ENCODE assay signal across 26 cellular contexts in genomic region chr4:71828450-71828849, GRCh38. TPM values are rescaled to one million over a fixed set of nuclear protein-coding genes. Genes with fewer than 3 reads are reported as not detected.
"Had no signal": no experiment of that assay in that cellular context is flagged by ENCODE, and none has a peak within 500 bp of the region (broad histone marks: within the 10 kb centered on the region; RNA-seq: fewer than 3 reads in every experiment).

No MANE protein-coding gene starts in this region.

- H3K27ac ChIP-seq: dorsolateral prefrontal cortex, heart left ventricle, testis, tibial nerve had no signal

- H3K27me3 ChIP-seq: dorsolateral prefrontal cortex, heart left ventricle, testis, tibial nerve had no signal

- H3K36me3 ChIP-seq: heart left ventricle, tibial nerve had no signal

- H3K4me3 ChIP-seq: dorsolateral prefrontal cortex, heart left ventricle, mucosa of descending colon, testis, tibial nerve had no signal

- DNase-seq: cortex of kidney; dorsolateral prefrontal cortex; effector CD8-positive, alpha-beta T cell; foreskin melanocyte; heart left ventricle; hippocampal formation; kidney glomerular epithelial cell; mucosa of descending colon; naive thymus-derived CD8-positive, alpha-beta T cell; posterior cingulate gyrus; stimulated activated CD4-positive, alpha-beta T cell treated with anti-CD3 and anti-CD28 coated beads, Interleukin-2, amount 100 ng/mL, for 24 hours; stimulated activated CD4-positive, alpha-beta T cell treated with anti-CD3 and anti-CD28 coated beads, Interleukin-4, amount 100 ng/mL, for 4 hours; stimulated activated naive B cell treated with anti-CD40 and anti-IgM and Interleukin-4, amounts not matched to agents 10 μg/mL and 1 μg/mL and 100 μg/mL, for 72 hours; stimulated activated naive CD8-positive, alpha-beta T cell treated with anti-CD3 and anti-CD28 coated beads, Interleukin-15, amount 100 ng/mL, for 72 hours; testis had no signal

- ATAC-seq: heart left ventricle; mucosa of descending colon; naive thymus-derived CD8-positive, alpha-beta T cell; sciatic nerve; stimulated activated naive B cell treated with anti-CD40 and anti-IgM and Interleukin-4, amounts not matched to agents 10 μg/mL and 1 μg/mL and 100 μg/mL, for 72 hours; stimulated activated naive CD8-positive, alpha-beta T cell treated with anti-CD3 and anti-CD28 coated beads, Interleukin-15, amount 100 ng/mL, for 72 hours had no signal

- H3K4me1 ChIP-seq: heart left ventricle, testis, tibial nerve had no signal

- H3K9me3 ChIP-seq: heart left ventricle, mucosa of descending colon, testis, tibial nerve had no signal

RNA-seq across cellular contexts. Expression of gene GC, which starts 44.6 kb away (rescaled TPM):
- total RNA-seq: chondrocyte; dorsolateral prefrontal cortex; glomerular endothelial cell; lung microvascular endothelial cell; naive thymus-derived CD8-positive, alpha-beta T cell; osteocyte; pulmonary artery endothelial cell; sciatic nerve; skeletal muscle tissue; subcutaneous adipose tissue; testis; tibial nerve had no signal
- polyA plus RNA-seq: esophagus; naive thymus-derived CD8-positive, alpha-beta T cell; neural cell had no signal
